9 cellular contexts compared by ENCODE assay signal in the genomic region with DNA sequence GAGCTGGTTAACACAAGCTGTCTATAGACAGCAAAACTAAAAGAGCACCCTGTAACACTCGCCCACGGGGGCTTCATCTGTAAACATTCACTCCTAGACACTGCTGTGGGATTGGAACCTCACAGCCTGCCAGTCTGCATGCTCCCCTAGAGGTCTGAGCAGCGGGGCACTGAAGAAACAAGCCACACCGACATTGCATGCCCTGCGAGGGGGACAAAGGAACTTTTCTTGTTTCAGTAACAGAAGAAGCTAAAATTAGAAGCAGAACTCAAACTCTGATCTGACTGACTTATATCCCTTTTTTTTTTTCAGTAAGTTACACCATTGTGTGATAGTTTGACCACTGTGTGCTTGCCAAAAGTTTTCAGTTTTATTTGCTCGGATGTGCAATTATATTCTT.
DNase-seq lines count a peak whose midpoint lies in the region; ATAC-seq, FAIRE-seq and TF ChIP-seq lines count a peak whose summit lies in the region.
"Had no signal": no experiment of that assay in that cellular context is flagged by ENCODE, and none has a peak within 500 bp of the region (broad histone marks: within the 10 kb centered on the region; RNA-seq: fewer than 3 reads in every experiment).

No MANE protein-coding gene starts in this region.

- no peak overlapping the region for H3K27ac Mint-ChIP-seq in CD4-positive, alpha-beta T cell

- WGBS in ectodermal cell, 2 experiments: 35 to 39% methylated on average over 5 of the region's 6 CpGs

- FAIRE-seq in frontal cortex (lab: Jason Lieb, UNC): no peak

- H3K27ac ChIP-seq in ectodermal cell (ENCODE audit: insufficient read depth, low read depth, low read length, poor library complexity, severe bottlenecking): peak overlapping the region; percentile 41
- H3K27ac ChIP-seq in CD4-positive, alpha-beta T cell (ENCODE audit: low read depth, low read length): no peak overlapping the region

- no peaks in the 10 kb centered on the region for H3K36me3 Mint-ChIP-seq in CD4-positive, alpha-beta T cell (ENCODE audit: low read depth)

- POLR2A ChIA-PET in CD4-positive, alpha-beta T cell (lab: Charles Lee): no interaction called here

- H3K4me3 Mint-ChIP-seq in CD4-positive, alpha-beta T cell: no peak overlapping the region

- H3K9me3 Mint-ChIP-seq in CD4-positive, alpha-beta T cell: no peaks in the 10 kb centered on the region

- H3K36me3 ChIP-seq in ectodermal cell (ENCODE audit: control insufficient read depth, insufficient read depth, low read length): no peaks in the 10 kb centered on the region

- no peaks in the 10 kb centered on the region for H3K27me3 ChIP-seq in ectodermal cell (ENCODE audit: control insufficient read depth, insufficient read depth, low read length, poor library complexity, severe bottlenecking)
- H3K27me3 ChIP-seq in CD4-positive, alpha-beta T cell (ENCODE audit: control insufficient read depth, insufficient read depth, low read length): no peaks in the 10 kb centered on the region

- peaks cover 7% of the 10 kb centered on the region for H3K27me3 Mint-ChIP-seq in CD4-positive, alpha-beta T cell

- no peaks in the 10 kb centered on the region for H3K4me1 ChIP-seq in ectodermal cell (ENCODE audit: control insufficient read depth, insufficient read depth, low read length)

- no peaks in the 10 kb centered on the region for H3K4me1 Mint-ChIP-seq in CD4-positive, alpha-beta T cell (ENCODE audit: low read depth)

- no peak for ATAC-seq in CD4-positive, alpha-beta T cell (ENCODE audit: poor library complexity)
- ATAC-seq in HG03354 (IDR thresholded peaks at IDR 0.05; ENCODE audit: poor library complexity, severe bottlenecking, unreplicated experiment): no peak

- DNase-seq in SKM-1 treated with dmso at 0.1 percent for 144 hours (lab: John Stamatoyannopoulos, UW; ENCODE audit: unreplicated experiment) (peak; percentile 19), SKM-1 (lab: John Stamatoyannopoulos, UW; ENCODE audit: unreplicated experiment) (no peak), myocyte (ENCODE audit: low read depth) (peak; percentile 22), GOT3 (lab: John Stamatoyannopoulos, UW) (no peak), frontal cortex (ENCODE audit: low spot score in 2 of 2) (no peak)
- DNase-seq in CD4-positive, alpha-beta T cell: no peak
- DNase-seq: activated effector memory CD4-positive, alpha-beta T cell treated with anti-CD3 and anti-CD28 coated beads, Interleukin-2, amount 50 U/mL, for 16 hours had no signal

- H3K9me3 ChIP-seq in ectodermal cell (ENCODE audit: control insufficient read depth, low read length): no peaks in the 10 kb centered on the region
- no peaks in the 10 kb centered on the region for H3K9me3 ChIP-seq in CD4-positive, alpha-beta T cell (ENCODE audit: control insufficient read depth, low read length)

- H3K4me3 ChIP-seq in ectodermal cell (ENCODE audit: insufficient read depth, low read depth, low read length): no peak overlapping the region

- intact Hi-C loops in CD4-positive, alpha-beta T cell (cut with DNase I, micrococcal nuclease): no loop called here

- no peak for TF ChIP-seq CTCF in CD4-positive, alpha-beta T cell (IDR thresholded peaks at IDR 0.05)

- CTCF ChIA-PET in CD4-positive, alpha-beta T cell (lab: Charles Lee): no interaction called here

Comparison
In these comparisons a context has a peak if more than half of its experiments do, and no peak if none do; other contexts are left out.
1. DNase-seq: peak in SKM-1 treated with dmso at 0.1 percent for 144 hours (single experiment) and myocyte (single experiment); none in SKM-1 (single experiment), GOT3 (single experiment), CD4-positive, alpha-beta T cell (0 of 10) and frontal cortex (0 of 2).